Comparison of ENCODE assay signal across 20 cellular contexts in the genomic region with DNA sequence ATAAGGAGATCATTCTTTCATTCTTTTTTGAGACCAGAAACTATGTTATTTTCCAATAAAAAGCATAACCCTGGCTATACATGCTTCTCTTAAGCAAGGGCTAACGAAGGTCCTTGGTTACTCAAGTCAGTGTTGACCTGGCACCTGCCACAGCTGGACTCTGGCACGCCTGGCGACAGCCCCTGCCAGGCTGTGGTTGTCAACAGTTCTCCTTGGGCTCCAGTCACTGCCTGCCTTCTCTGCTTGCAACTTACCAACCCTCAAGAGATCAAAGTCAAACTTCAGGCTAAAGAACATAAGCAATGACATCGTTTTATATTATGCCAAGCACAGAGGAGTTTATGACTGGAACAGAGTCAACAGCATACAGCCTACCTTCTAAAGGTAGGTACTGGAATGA.
DNase-seq lines count a peak whose midpoint lies in the region; ATAC-seq and TF ChIP-seq lines count a peak whose summit lies in the region.
"Had no signal": no experiment of that assay in that cellular context is flagged by ENCODE, and none has a peak within 500 bp of the region (broad histone marks: within the 10 kb centered on the region; RNA-seq: fewer than 3 reads in every experiment).

No MANE protein-coding gene starts in this region.

- no peak overlapping the region for H3K9ac ChIP-seq in OCI-LY1 (ENCODE audit: low read length)
- no peak overlapping the region for H3K9ac ChIP-seq in H9 (ENCODE audit: extremely low read depth, insufficient read length, low read length)
- H3K9ac ChIP-seq: BLaER1, KMS-11 had no signal

- H3K4me1 ChIP-seq in OCI-LY1 (ENCODE audit: insufficient read depth, low read length, severe bottlenecking) (peaks cover 88% of the 10 kb centered on the region), esophagus muscularis mucosa (peaks cover 0 to 27% (median 16%) of the 10 kb centered on the region in 4 donors), H9 (ENCODE audit: insufficient read depth, low read length) (no peaks in the 10 kb centered on the region)

- H2BK5ac ChIP-seq in H9 (ENCODE audit: insufficient read length, low read length) = no peak overlapping the region

- H3K27me3 Mint-ChIP-seq in naive B cell (no peaks in the 10 kb centered on the region), HFFc6 (ENCODE audit: insufficient read depth) (peaks cover 15% of the 10 kb centered on the region), H9 (ENCODE audit: low read depth) (no peaks in the 10 kb centered on the region)
- H3K27me3 Mint-ChIP-seq: CD4-positive, alpha-beta memory T cell had no signal

- H2BK12ac ChIP-seq in H9 (ENCODE audit: insufficient read length, low read depth, low read length) = no peak overlapping the region

- H3K56ac ChIP-seq in H9 (ENCODE audit: insufficient read length, low read depth, low read length) = no peak overlapping the region

- no peaks in the 10 kb centered on the region for H3K23me2 ChIP-seq in H9 (ENCODE audit: insufficient read length, low read depth, low read length, poor library complexity, severe bottlenecking)

- ATAC-seq in naive B cell (ENCODE audit: low read depth in 2 of 2) (no peak), HG03565 (IDR thresholded peaks at IDR 0.05; ENCODE audit: unreplicated experiment) (no peak)
- ATAC-seq: GM12878 had no signal

- H2AK5ac ChIP-seq in H9 (ENCODE audit: insufficient read length, low read length) = no peak overlapping the region

- H3K4me3 ChIP-seq in OCI-LY1 (ENCODE audit: low read depth, low read length, poor library complexity, severe bottlenecking) (no peak overlapping the region), esophagus muscularis mucosa (no peak overlapping the region)
- H3K4me3 ChIP-seq: BLaER1, GM12878 had no signal

- H2AFZ ChIP-seq in OCI-LY1 (ENCODE audit: low read length) (no peak overlapping the region), H9 (ENCODE audit: low read length) (no peak overlapping the region)

- H3K27ac ChIP-seq in OCI-LY1 (ENCODE audit: low read depth, low read length, poor library complexity, severe bottlenecking) (peak overlapping the region; percentile 40), esophagus muscularis mucosa (replicated peaks in 1 of 4) (no peak overlapping the region), substantia nigra (ENCODE audit: low read depth, low read length, poor library complexity, severe bottlenecking) (peak overlapping the region; percentile 49), H9 (ENCODE audit: insufficient read length, low read depth, low read length) (no peak overlapping the region)
- H3K27ac ChIP-seq: BLaER1, KMS-11 had no signal

- peaks cover 8 to 25% of the 10 kb centered on the region in 2 donors for H3K36me3 Mint-ChIP-seq in naive B cell
- no peaks in the 10 kb centered on the region for H3K36me3 Mint-ChIP-seq in HFFc6 (ENCODE audit: low read depth)
- H3K36me3 Mint-ChIP-seq in H9 (ENCODE audit: insufficient read depth in 1 of 3, low read depth in 3 of 3) = peaks cover 30 to 66% (median 60%) of the 10 kb centered on the region in 3 experiments; a peak in 6 of 7 replicates

- no peak for TF ChIP-seq POLR2A in esophagus muscularis mucosa (IDR thresholded peaks at IDR 0.05; ENCODE audit: low read depth)

- H3K14ac ChIP-seq in H9 (ENCODE audit: insufficient read depth, low read length) = no peak overlapping the region

- no peaks in the 10 kb centered on the region for H4K20me1 ChIP-seq in OCI-LY1 (ENCODE audit: insufficient read depth, low read length)
- no peaks in the 10 kb centered on the region for H4K20me1 ChIP-seq in H9 (ENCODE audit: control insufficient read depth, insufficient read depth, insufficient read length)
- H4K20me1 ChIP-seq: BLaER1 had no signal

- no peaks in the 10 kb centered on the region for H3K9me3 ChIP-seq in OCI-LY1 (ENCODE audit: low read length)
- no peaks in the 10 kb centered on the region for H3K9me3 ChIP-seq in esophagus muscularis mucosa
- H3K9me3 ChIP-seq in H9 (ENCODE audit: control insufficient read depth, low read depth, low read length) = no peaks in the 10 kb centered on the region
- H3K9me3 ChIP-seq: BLaER1 had no signal

- H3F3A ChIP-seq in OCI-LY1 (ENCODE audit: insufficient read depth, low read length) = no peaks in the 10 kb centered on the region

- no peak overlapping the region for H2BK15ac ChIP-seq in H9 (ENCODE audit: low read depth, low read length)

- no peak overlapping the region for H2BK120ac ChIP-seq in H9 (ENCODE audit: low read depth, low read length, poor library complexity, severe bottlenecking)

- no peak overlapping the region for H3T11ph ChIP-seq in H9 (ENCODE audit: low read length)

- H3K79me1 ChIP-seq in H9 (ENCODE audit: insufficient read depth, low read depth, low read length, poor library complexity, severe bottlenecking) = no peaks in the 10 kb centered on the region

- H3K18ac ChIP-seq in H9 (ENCODE audit: insufficient read length, low read depth, low read length) = no peak overlapping the region

- H3K9me3 Mint-ChIP-seq in naive B cell (no peaks in the 10 kb centered on the region), HFFc6 (no peaks in the 10 kb centered on the region), H9 (no peaks in the 10 kb centered on the region)
- H3K9me3 Mint-ChIP-seq: CD4-positive, alpha-beta memory T cell had no signal

- intact Hi-C loops in esophagus muscularis mucosa (cut with DNase I) = no loop called here

- DNase-seq in esophagus muscularis mucosa (ENCODE audit: extremely low spot score) (peak; percentile 10), naive B cell (no peak), substantia nigra (lab: John Stamatoyannopoulos, UW) (no peak), HFFc6 (no peak), H9 (no peak), mesenteric fat pad (ENCODE audit: low spot score) (no peak)
- DNase-seq: DND-41; H7; NCI-H1092 treated with DMSO at 0.1 percent for 48 hours; NCI-H2029 treated with DMSO at 0.1 percent for 48 hours; NCI-H226; NCI-H524; NCI-H774; NK-92 treated with Interleukin-12 subunit alpha and Interleukin-12 subunit beta, amount 100 ng/mL, for 24 hours had no signal

- no peak overlapping the region for H3K23ac ChIP-seq in H9 (ENCODE audit: insufficient read length, low read depth, low read length)

- no peaks in the 10 kb centered on the region for H3K27me3 ChIP-seq in OCI-LY1 (ENCODE audit: insufficient read depth, low read length)
- H3K27me3 ChIP-seq in esophagus muscularis mucosa = no peaks in the 10 kb centered on the region
- H3K27me3 ChIP-seq in H9 (ENCODE audit: insufficient read depth, low read length) = no peaks in the 10 kb centered on the region
- H3K27me3 ChIP-seq: BLaER1 had no signal

- peak overlapping the region in 5 of 6 donors; percentile 59 to 92 (median 87) for H3K27ac Mint-ChIP-seq in naive B cell
- no peak overlapping the region for H3K27ac Mint-ChIP-seq in HFFc6
- no peak overlapping the region for H3K27ac Mint-ChIP-seq in H9

- no peak overlapping the region for H3K4ac ChIP-seq in H9 (ENCODE audit: low read depth, low read length)

- 94% methylated on average over 4 of the region's 4 CpGs for WGBS in esophagus muscularis mucosa
- no CpG with 5 or more reads among the region's 4 CpGs for WGBS in H9 (ENCODE audit: extremely low coverage, insufficient read length, low lambda C conversion rate)

- TF ChIP-seq CTCF in OCI-LY1 (IDR thresholded peaks at IDR 0.05; ENCODE audit: low read length) = no peak
- TF ChIP-seq CTCF in esophagus muscularis mucosa (IDR thresholded peaks at IDR 0.05) = no peak
- no peak for TF ChIP-seq CTCF in HFFc6 (IDR thresholded peaks at IDR 0.05)
- no peak for TF ChIP-seq CTCF in H9 (conservative IDR thresholded peaks at IDR 0.05)

- H4K8ac ChIP-seq in H9 (replicated peaks; ENCODE audit: insufficient read length, low read depth, low read length) = no peak overlapping the region

- no peak overlapping the region for H3K4me3 Mint-ChIP-seq in naive B cell
- H3K4me3 Mint-ChIP-seq in HFFc6 = no peak overlapping the region
- H3K4me3 Mint-ChIP-seq in H9 = no peak overlapping the region
- H3K4me3 Mint-ChIP-seq: CD4-positive, alpha-beta memory T cell had no signal

- no peaks in the 10 kb centered on the region for H3K79me2 ChIP-seq in OCI-LY1 (ENCODE audit: insufficient read depth, low read length)
- H3K79me2 ChIP-seq in H9 (ENCODE audit: insufficient read depth, low read length) = no peaks in the 10 kb centered on the region

- no peak overlapping the region for H4K91ac ChIP-seq in H9 (ENCODE audit: insufficient read length, low read depth, low read length)

- H3K36me3 ChIP-seq in OCI-LY1 (ENCODE audit: insufficient read depth, low read length) (no peaks in the 10 kb centered on the region), esophagus muscularis mucosa (peaks cover 12 to 67% (median 51%) of the 10 kb centered on the region in 4 donors)

- H3K9me2 ChIP-seq in OCI-LY1 (ENCODE audit: low read depth, low read length) = no peaks in the 10 kb centered on the region

- peaks cover 15 to 44% (median 34%) of the 10 kb centered on the region in 3 donors for H3K4me1 Mint-ChIP-seq in naive B cell
- H3K4me1 Mint-ChIP-seq in HFFc6 (ENCODE audit: low read depth) = no peaks in the 10 kb centered on the region
- H3K4me1 Mint-ChIP-seq in H9 = peaks cover 13 to 16% of the 10 kb centered on the region in 2 experiments

- no peak overlapping the region for H2BK20ac ChIP-seq in H9 (ENCODE audit: low read depth, low read length, poor library complexity, severe bottlenecking)

- no peak overlapping the region for H4K5ac ChIP-seq in H9 (ENCODE audit: insufficient read length, low read depth, low read length)

- no peak overlapping the region for H3K4me2 ChIP-seq in OCI-LY1 (ENCODE audit: low read length)
- H3K4me2 ChIP-seq in H9 (ENCODE audit: insufficient read depth, insufficient read length, low read length) = no peak overlapping the region
- H3K4me2 ChIP-seq: BLaER1, KMS-11 had no signal

- TF ChIP-seq EP300 in esophagus muscularis mucosa (IDR thresholded peaks at IDR 0.05) = no peak

Comparison
In these comparisons a context has a peak if more than half of its experiments do, and no peak if none do; other contexts are left out.
1. H3K27ac ChIP-seq: peak in OCI-LY1 (single experiment) and substantia nigra (single experiment); none in esophagus muscularis mucosa (0 of 4) and H9 (single experiment).
2. H3K27ac Mint-ChIP-seq: peak in naive B cell (5 of 6); none in HFFc6 (single experiment) and H9 (0 of 3).